ENCODE assay signal across 4 cellular contexts in genomic region chr7:155207335-155208002, GRCh38.
TF ChIP-seq lines count a peak whose summit lies in the region.

No MANE protein-coding gene starts in this region.

TF ChIP-seq in SK-N-SH, 30 proteins besides CTCF, POLR2A, EP300 and RAD21:
- peak; percentile 71; the same call in 1 of the 2 replicates for TF ChIP-seq REST (IDR thresholded peaks at IDR 0.05; ENCODE audit: low read depth, low read length)
- no peak for TF ChIP-seq RCOR1 (IDR thresholded peaks at IDR 0.05; ENCODE audit: low read length)

TF ChIP-seq in SK-N-SH treated with all-trans-retinoic acid at 6 μM for 48 hours, 23 proteins besides CTCF, POLR2A, EP300 and RAD21:
- no peak for TF ChIP-seq ZFP30 (CRISPR knock-in tag; IDR thresholded peaks at IDR 0.05)
- no peak for TF ChIP-seq ZNF70 (CRISPR knock-in tag; IDR thresholded peaks at IDR 0.05)
- no peak for TF ChIP-seq BACH2 (CRISPR knock-in tag; IDR thresholded peaks at IDR 0.05; ENCODE audit: borderline replicate concordance)

TF ChIP-seq in IMR-90, 13 proteins besides CTCF, POLR2A, EP300 and RAD21:
- TF ChIP-seq MAFK (IDR thresholded peaks at IDR 0.05; ENCODE audit: low read depth, low read length) (no peak), RCOR1 (IDR thresholded peaks at IDR 0.05; ENCODE audit: insufficient replicate concordance, low read length) (no peak), CEBPB (IDR thresholded peaks at IDR 0.05; ENCODE audit: low read depth, low read length) (no peak), RFX5 (IDR thresholded peaks at IDR 0.05; ENCODE audit: low read depth, low read length) (no peak), MXI1 (IDR thresholded peaks at IDR 0.05; ENCODE audit: borderline replicate concordance, low read depth, low read length) (no peak), NFE2L2 (IDR thresholded peaks at IDR 0.05; ENCODE audit: low read depth, low read length) (no peak), MAZ (IDR thresholded peaks at IDR 0.05; ENCODE audit: borderline replicate concordance, low read depth, low read length) (no peak), CHD1 (IDR thresholded peaks at IDR 0.05; ENCODE audit: low read depth, low read length) (no peak)

TF ChIP-seq in K562, 482 proteins besides CTCF, POLR2A, EP300 and RAD21 (continues in another document):
- TF ChIP-seq ZNF263 (CRISPR knock-in tag; IDR thresholded peaks at IDR 0.05; ENCODE audit: borderline replicate concordance): no peak
- peak; percentile 60; the same call in 1 of the 2 replicates for TF ChIP-seq MIER1 (IDR thresholded peaks at IDR 0.05; ENCODE audit: low read depth)
- TF ChIP-seq ZNF311 (CRISPR knock-in tag; IDR thresholded peaks at IDR 0.05): no peak
- TF ChIP-seq HLTF (IDR thresholded peaks at IDR 0.05): 0 out of 2 replicates have a peak, but pooled peaks have one; percentile 35
- TF ChIP-seq FUS (optimal IDR thresholded peaks at IDR 0.05; ENCODE audit: low read depth, low read length): no peak
- TF ChIP-seq FOXO4 (CRISPR knock-in tag; IDR thresholded peaks at IDR 0.05): no peak
- TF ChIP-seq TCF15 (CRISPR knock-in tag; IDR thresholded peaks at IDR 0.05): no peak
- no peak for TF ChIP-seq HMG20A (CRISPR knock-in tag; conservative IDR thresholded peaks at IDR 0.05)
- peak; percentile 43; the same call in 1 of the 2 replicates for TF ChIP-seq EHMT2 (IDR thresholded peaks at IDR 0.05)
- TF ChIP-seq SUPT5H (IDR thresholded peaks at IDR 0.05): peak; percentile 43
- no peak for TF ChIP-seq NR2C2 (CRISPR knock-in tag; IDR thresholded peaks at IDR 0.05)
- no peak for TF ChIP-seq NR2C2 (tag; IDR thresholded peaks at IDR 0.05)
- TF ChIP-seq ZBTB43 (CRISPR knock-in tag; IDR thresholded peaks at IDR 0.05): peak; percentile 86; the same call in 1 of the 2 replicates
- no peak for TF ChIP-seq BRCA1 (IDR thresholded peaks at IDR 0.05)
- TF ChIP-seq BRCA1 (CRISPR knock-in tag; IDR thresholded peaks at IDR 0.05): no peak
- TF ChIP-seq NFIC (IDR thresholded peaks at IDR 0.05): 0 out of 2 replicates have a peak, but pooled peaks have one; percentile 5
- no peak for TF ChIP-seq POLR2B (IDR thresholded peaks at IDR 0.05; ENCODE audit: low read depth, partially characterized antibody)
- TF ChIP-seq YY1 (IDR thresholded peaks at IDR 0.05; ENCODE audit: borderline replicate concordance in 1 of 3, control insufficient read depth in 1 of 3, extremely low read depth in 1 of 3, insufficient read depth in 3 of 3, insufficient read length in 1 of 3, insufficient replicate concordance in 2 of 3, low read depth in 1 of 3, low read length in 2 of 3): no peak
- peak; percentile 50; the same call in 1 of the 2 replicates for TF ChIP-seq ZNF740 (CRISPR knock-in tag; IDR thresholded peaks at IDR 0.05)
- no peak for TF ChIP-seq ZNF740 (tag; IDR thresholded peaks at IDR 0.05)
- TF ChIP-seq ZBTB26 (CRISPR knock-in tag; IDR thresholded peaks at IDR 0.05): peak; percentile 80; the same call in 1 of the 2 replicates
- TF ChIP-seq NFE2L1 (tag; IDR thresholded peaks at IDR 0.05; ENCODE audit: borderline replicate concordance, low read depth): no peak
- no peak for TF ChIP-seq MTA3 (IDR thresholded peaks at IDR 0.05; ENCODE audit: borderline replicate concordance)
- no peak for TF ChIP-seq ARID4B (CRISPR knock-in tag; IDR thresholded peaks at IDR 0.05)
- TF ChIP-seq ZNF232 (CRISPR knock-in tag; IDR thresholded peaks at IDR 0.05): no peak
- TF ChIP-seq NELFE (IDR thresholded peaks at IDR 0.05; ENCODE audit: insufficient read depth, insufficient read length): no peak
- TF ChIP-seq USF1 (CRISPR knock-in tag; IDR thresholded peaks at IDR 0.05): 0 out of 2 replicates have a peak, but pooled peaks have one; percentile 21
- TF ChIP-seq JUNB (CRISPR knock-in tag; conservative IDR thresholded peaks at IDR 0.05): no peak
- TF ChIP-seq ETS2 (tag; IDR thresholded peaks at IDR 0.05; ENCODE audit: borderline replicate concordance, poor library complexity, severe bottlenecking): no peak
- no peak for TF ChIP-seq ZFP36 (IDR thresholded peaks at IDR 0.05; ENCODE audit: low read depth, low read length, partially characterized antibody)
- TF ChIP-seq MTA2 (IDR thresholded peaks at IDR 0.05; ENCODE audit: low read depth): no peak
- TF ChIP-seq ID3 (CRISPR knock-in tag; IDR thresholded peaks at IDR 0.05): no peak
- no peak for TF ChIP-seq ID3 (tag; IDR thresholded peaks at IDR 0.05)
- TF ChIP-seq RAD51 (IDR thresholded peaks at IDR 0.05; ENCODE audit: borderline replicate concordance, low read depth): no peak
- TF ChIP-seq RBFOX2 (IDR thresholded peaks at IDR 0.05; ENCODE audit: low read depth, low read length): 0 out of 2 replicates have a peak, but pooled peaks have one; percentile 28
- no peak for TF ChIP-seq GMEB1 (CRISPR knock-in tag; IDR thresholded peaks at IDR 0.05)
- TF ChIP-seq CHD2 (IDR thresholded peaks at IDR 0.05; ENCODE audit: low read depth, low read length): no peak
- 0 out of 2 replicates have a peak, but pooled peaks have one; percentile 21 for TF ChIP-seq HBP1 (CRISPR knock-in tag; IDR thresholded peaks at IDR 0.05)
- 0 out of 2 replicates have a peak, but pooled peaks have one; percentile 47 for TF ChIP-seq OTX1 (CRISPR knock-in tag; IDR thresholded peaks at IDR 0.05)
- 0 out of 4 replicates have a peak, but pooled peaks of 1 of the 2 experiments have one; percentile 42 for TF ChIP-seq MLLT1 (IDR thresholded peaks at IDR 0.05)
